ENCODE assay signal across 1 cellular context in the genomic region with DNA sequence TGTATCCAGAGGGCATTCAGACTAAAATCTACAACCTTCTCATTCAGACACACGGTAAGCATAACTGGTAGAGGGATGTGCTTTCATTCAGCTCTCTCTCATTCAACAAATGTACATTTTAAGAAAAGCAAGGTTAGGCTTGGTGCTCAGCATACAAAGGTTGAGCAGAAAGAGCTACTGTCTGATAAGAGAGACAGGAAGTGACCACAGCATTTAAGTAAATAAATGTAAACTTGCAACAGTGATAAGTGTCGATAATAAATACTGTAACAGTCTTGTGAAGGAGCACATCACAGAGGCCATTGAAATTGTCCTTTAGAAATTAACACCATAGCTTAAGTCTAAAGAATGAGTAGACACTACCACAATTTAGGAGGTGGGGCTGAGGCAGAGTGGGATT.
TF ChIP-seq lines count a peak whose summit lies in the region.

No MANE protein-coding gene starts in this region.

TF ChIP-seq in SK-N-SH treated with all-trans-retinoic acid at 6 μM for 48 hours, 23 proteins besides CTCF, POLR2A, EP300 and RAD21 (continued from another document):
- TF ChIP-seq ZNF565 (CRISPR knock-in tag; conservative IDR thresholded peaks at IDR 0.05; ENCODE audit: low read depth) (no peak), OSR1 (CRISPR knock-in tag; IDR thresholded peaks at IDR 0.05) (no peak), ZFP30 (CRISPR knock-in tag; IDR thresholded peaks at IDR 0.05) (no peak), CSRNP3 (CRISPR knock-in tag; IDR thresholded peaks at IDR 0.05) (no peak), PATZ1 (CRISPR knock-in tag; IDR thresholded peaks at IDR 0.05; ENCODE audit: borderline replicate concordance) (no peak), ZNF70 (CRISPR knock-in tag; IDR thresholded peaks at IDR 0.05) (no peak), RARB (CRISPR knock-in tag; IDR thresholded peaks at IDR 0.05) (no peak), TCF4 (CRISPR knock-in tag; IDR thresholded peaks at IDR 0.05; ENCODE audit: borderline replicate concordance) (no peak), ZNF8 (CRISPR knock-in tag; IDR thresholded peaks at IDR 0.05) (no peak)
